8 cellular contexts compared by ENCODE assay signal in the genomic region with DNA sequence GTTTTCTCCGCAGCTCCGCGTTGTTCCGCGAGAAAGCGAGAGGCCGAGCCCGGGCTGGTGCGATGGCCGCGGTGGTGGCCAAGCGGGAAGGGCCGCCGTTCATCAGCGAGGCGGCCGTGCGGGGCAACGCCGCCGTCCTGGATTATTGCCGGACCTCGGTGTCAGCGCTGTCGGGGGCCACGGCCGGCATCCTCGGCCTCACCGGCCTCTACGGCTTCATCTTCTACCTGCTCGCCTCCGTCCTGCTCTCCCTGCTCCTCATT. TPM values are rescaled to one million over a fixed set of nuclear protein-coding genes. Genes with fewer than 3 reads are reported as not detected.
DNase-seq lines count a peak whose midpoint lies in the region; ATAC-seq, FAIRE-seq and TF ChIP-seq lines count a peak whose summit lies in the region.

No MANE protein-coding gene starts in this region.

- no peaks in the 10 kb centered on the region for H3K27me3 ChIP-seq in astrocyte (ENCODE audit: insufficient read depth, low read length)

- H3K36me3 Mint-ChIP-seq in HFFc6 (ENCODE audit: low read depth): peaks cover 30% of the 10 kb centered on the region
- peaks cover 8% of the 10 kb centered on the region for H3K36me3 Mint-ChIP-seq in astrocyte (ENCODE audit: low read depth, unreplicated experiment)

- H3K36me3 ChIP-seq in astrocyte (ENCODE audit: insufficient read depth, low read length) (peaks cover 9% of the 10 kb centered on the region), mesodermal cell (ENCODE audit: control insufficient read depth, insufficient read depth, low read length) (peaks cover 36% of the 10 kb centered on the region)

- H3K27ac Mint-ChIP-seq in HFFc6 (peak overlapping the region; percentile 85), astrocyte (ENCODE audit: unreplicated experiment) (peak overlapping the region; percentile 97)

- no peak for ATAC-seq in HG03378 (IDR thresholded peaks at IDR 0.05; ENCODE audit: unreplicated experiment)

- H4K20me1 ChIP-seq in astrocyte (ENCODE audit: insufficient read depth, low read length): peaks cover 59% of the 10 kb centered on the region

- 0% methylated on average over 30 to 31 of the region's 32 CpGs for WGBS in mesodermal cell (ENCODE audit: insufficient coverage in 2 of 2), 2 experiments

- H3K4me2 ChIP-seq in astrocyte (ENCODE audit: low read length): peak overlapping the region; percentile 92

- H3K27me3 Mint-ChIP-seq in HFFc6 (ENCODE audit: insufficient read depth): peaks cover 3% of the 10 kb centered on the region; the same call in 1 of the 2 replicates
- no peaks in the 10 kb centered on the region for H3K27me3 Mint-ChIP-seq in astrocyte (ENCODE audit: low read depth, unreplicated experiment)

- peak overlapping the region; percentile 95 for H3K4me3 ChIP-seq in AG09309 (ENCODE audit: control insufficient read depth, low read depth, low read length)
- H3K4me3 ChIP-seq in astrocyte (ENCODE audit: insufficient read depth, low read depth, low read length): peak overlapping the region; percentile 95
- peak overlapping the region; percentile 97 for H3K4me3 ChIP-seq in mesodermal cell (ENCODE audit: extremely low read depth, insufficient read depth, low read length, poor library complexity, severe bottlenecking)

- TF ChIP-seq CTCF in AG09309 (IDR thresholded peaks at IDR 0.05; ENCODE audit: control insufficient read depth, insufficient read depth, low read depth, low read length, missing control alignments) (no peak), HFFc6 (IDR thresholded peaks at IDR 0.05) (no peak), astrocyte (IDR thresholded peaks at IDR 0.05; ENCODE audit: insufficient read depth, low read depth, low read length) (no peak)

- peak overlapping the region; percentile 86 for H3K27ac ChIP-seq in astrocyte (ENCODE audit: low read depth, low read length)
- H3K27ac ChIP-seq in mesodermal cell (ENCODE audit: low read depth, low read length, severe bottlenecking): peak overlapping the region; percentile 100

- peak overlapping the region; percentile 79 for H2AFZ ChIP-seq in astrocyte (ENCODE audit: low read depth, low read length)

- H3K9ac ChIP-seq in astrocyte (ENCODE audit: low read length): peak overlapping the region; percentile 98

- peaks cover 65% of the 10 kb centered on the region for H3K79me2 ChIP-seq in astrocyte (ENCODE audit: insufficient read depth, low read length)

- no peak for TF ChIP-seq POLR2A in erythroblast (IDR thresholded peaks at IDR 0.05; ENCODE audit: low read length)

- FAIRE-seq in astrocyte (lab: Jason Lieb, UNC): no peak

- H3K9me3 Mint-ChIP-seq in HFFc6 (no peaks in the 10 kb centered on the region), astrocyte (ENCODE audit: unreplicated experiment) (no peaks in the 10 kb centered on the region)

- H3K4me3 Mint-ChIP-seq in HFFc6: peak overlapping the region; percentile 93
- H3K4me3 Mint-ChIP-seq in astrocyte (ENCODE audit: unreplicated experiment): peak overlapping the region; percentile 99

- H3K4me1 ChIP-seq in astrocyte (ENCODE audit: insufficient read depth, low read length): peaks cover 18% of the 10 kb centered on the region
- H3K4me1 ChIP-seq in mesodermal cell (ENCODE audit: control insufficient read depth, insufficient read depth, low read length, poor library complexity, severe bottlenecking): peaks cover 5% of the 10 kb centered on the region

- no peak for DNase-seq in AG09309 (ENCODE audit: low read depth)
- DNase-seq in HFFc6: no peak
- no peak for DNase-seq in astrocyte (ENCODE audit: low read depth)
- no peak for DNase-seq in erythroblast (lab: John Stamatoyannopoulos, UW)
- DNase-seq in GF-D8 (lab: John Stamatoyannopoulos, UW): no peak
- DNase-seq in GDM1 (lab: John Stamatoyannopoulos, UW): no peak

- H3K9me3 ChIP-seq in astrocyte (ENCODE audit: insufficient read depth, low read depth, low read length) (no peaks in the 10 kb centered on the region), mesodermal cell (ENCODE audit: control insufficient read depth, low read length) (no peaks in the 10 kb centered on the region)

- H3K4me1 Mint-ChIP-seq in HFFc6 (ENCODE audit: low read depth) (peaks cover 27% of the 10 kb centered on the region), astrocyte (ENCODE audit: low read depth, unreplicated experiment) (peaks cover 22% of the 10 kb centered on the region)

RNA-seq across cellular contexts. Expression of gene EMC6, which starts 0.4 kb away (rescaled TPM):
- total RNA-seq in HFFc6 (2021; fragmentation: NEBNext Ultra II Directional; extraction: Animal tissue kit (Norgen Biotek cat#: 25700)): 10 to 100 TPM; 57.6 to 66.8 (median 64.1) TPM
- 49.7 and 52.2 TPM in 2 replicates for total RNA-seq in astrocyte
- polyA plus RNA-seq in mesodermal cell (2013, experiment 1 of 2): 82.4 TPM
- 69.8 TPM for polyA plus RNA-seq in mesodermal cell (2013, experiment 2 of 2)

RNA-seq across cellular contexts. Expression of gene TAX1BP3, which starts 0.6 kb away (rescaled TPM):
- total RNA-seq in HFFc6 (2021; fragmentation: NEBNext Ultra II Directional; extraction: Animal tissue kit (Norgen Biotek cat#: 25700)): 100 to 1,000 TPM; 289 to 336 (median 313) TPM
- total RNA-seq in astrocyte: 193 and 194 TPM in 2 replicates
- 156 TPM for polyA plus RNA-seq in mesodermal cell (2013, experiment 1 of 2)
- polyA plus RNA-seq in mesodermal cell (2013, experiment 2 of 2): 123 TPM

RNA-seq across cellular contexts. Expression of gene P2RX5, which starts 26.9 kb away (rescaled TPM):
- 10 to 100 TPM in 2 of 6 experiments, 1 to 10 TPM in 4; 5.2 to 16.1 (median 7.0) TPM for total RNA-seq in HFFc6 (2021; fragmentation: NEBNext Ultra II Directional; extraction: Animal tissue kit (Norgen Biotek cat#: 25700))
- total RNA-seq in astrocyte: 2.4 TPM in 2 replicates
- 0.74 TPM for polyA plus RNA-seq in mesodermal cell (2013, experiment 1 of 2)
- 0.56 TPM for polyA plus RNA-seq in mesodermal cell (2013, experiment 2 of 2)

RNA-seq across cellular contexts. Expression of gene CTNS, which starts 32.5 kb away (rescaled TPM):
- total RNA-seq in HFFc6 (2021; fragmentation: NEBNext Ultra II Directional; extraction: Animal tissue kit (Norgen Biotek cat#: 25700)): 10 to 100 TPM in 1 of 6 experiments, 1 to 10 TPM in 5; 8.8 to 10.2 (median 9.0) TPM
- total RNA-seq in astrocyte: 5.8 and 6.5 TPM in 2 replicates
- polyA plus RNA-seq in mesodermal cell (2013, experiment 1 of 2): 13.1 TPM
- polyA plus RNA-seq in mesodermal cell (2013, experiment 2 of 2): 10.5 TPM

RNA-seq across cellular contexts. Expression of gene SHPK, which starts 33.0 kb away (rescaled TPM):
- 10 to 100 TPM in 1 of 6 experiments, 1 to 10 TPM in 5; 7.9 to 10.5 (median 9.1) TPM for total RNA-seq in HFFc6 (2021; fragmentation: NEBNext Ultra II Directional; extraction: Animal tissue kit (Norgen Biotek cat#: 25700))
- total RNA-seq in astrocyte: 6.8 and 7.8 TPM in 2 replicates
- polyA plus RNA-seq in mesodermal cell (2013, experiment 1 of 2): 14.3 TPM
- polyA plus RNA-seq in mesodermal cell (2013, experiment 2 of 2): 11.1 TPM
